8 cellular contexts compared by ENCODE assay signal in genomic region chr13:20525144-20525600, GRCh38. TPM values are rescaled to one million over a fixed set of nuclear protein-coding genes. Genes with fewer than 3 reads are reported as not detected.
DNase-seq lines count a peak whose midpoint lies in the region; ATAC-seq and TF ChIP-seq lines count a peak whose summit lies in the region.

No MANE protein-coding gene starts in this region.

- no peaks in the 10 kb centered on the region for H3K27me3 Mint-ChIP-seq in activated CD8-positive, alpha-beta T cell treated with anti-CD3 and anti-CD28 coated beads, Interleukin-2, amount 10 ng/mL, durations not matched to agents 7 days and 5 days (ENCODE audit: low read depth)
- H3K27me3 Mint-ChIP-seq in nephron (ENCODE audit: low read depth), result peaks cover 31% of the 10 kb centered on the region

- WGBS in upper lobe of left lung, 2 donors, result 3 to 20% methylated on average over 1 to 23 of the region's 37 CpGs

- H3K4me3 Mint-ChIP-seq in activated CD8-positive, alpha-beta T cell treated with anti-CD3 and anti-CD28 coated beads, Interleukin-2, amount 10 ng/mL, durations not matched to agents 7 days and 5 days, result peak overlapping the region; percentile 83
- peak overlapping the region; percentile 81 to 89 (median 88) for H3K4me3 Mint-ChIP-seq in nephron

- peak overlapping the region; percentile 64 for H3K27ac Mint-ChIP-seq in activated CD8-positive, alpha-beta T cell treated with anti-CD3 and anti-CD28 coated beads, Interleukin-2, amount 10 ng/mL, durations not matched to agents 7 days and 5 days
- H3K27ac Mint-ChIP-seq in nephron, result peak overlapping the region in 2 of 3 experiments; percentile 72 to 74

- CTCF ChIA-PET in activated CD8-positive, alpha-beta T cell treated with anti-CD3 and anti-CD28 coated beads, Interleukin-2, amount 10 ng/mL, durations not matched to agents 7 days and 5 days (lab: Charles Lee), result interaction anchor here (1.2 kb wide), 1 partner anchor 32 kb away, joined by 3 read pairs; no protein-coding TSS in a partner anchor

- ATAC-seq in GM19324 (IDR thresholded peaks at IDR 0.05; ENCODE audit: low FRiP score, unreplicated experiment) (peak; percentile 39), upper lobe of left lung (ENCODE audit: low FRiP score in 2 of 2) (peak; percentile 3 to 31)
- ATAC-seq in activated CD8-positive, alpha-beta T cell treated with anti-CD3 and anti-CD28 coated beads, Interleukin-2, amount 10 ng/mL, durations not matched to agents 7 days and 5 days, result peak; percentile 8

- peak overlapping the region; percentile 84 to 95 (median 90) for H3K27ac ChIP-seq in upper lobe of left lung

- H3K9me3 Mint-ChIP-seq in activated CD8-positive, alpha-beta T cell treated with anti-CD3 and anti-CD28 coated beads, Interleukin-2, amount 10 ng/mL, durations not matched to agents 7 days and 5 days (ENCODE audit: insufficient read depth), result no peaks in the 10 kb centered on the region
- no peaks in the 10 kb centered on the region for H3K9me3 Mint-ChIP-seq in nephron

- no peaks in the 10 kb centered on the region for H3K9me3 ChIP-seq in upper lobe of left lung

- no peak for TF ChIP-seq EP300 in upper lobe of left lung (IDR thresholded peaks at IDR 0.05)

- POLR2A ChIA-PET in activated CD8-positive, alpha-beta T cell treated with anti-CD3 and anti-CD28 coated beads, Interleukin-2, amount 10 ng/mL, durations not matched to agents 7 days and 5 days (lab: Charles Lee), result interaction anchor here (1.2 kb wide), 1 partner anchor 10 kb away, joined by 3 read pairs; no protein-coding TSS in a partner anchor

- peaks cover 24% of the 10 kb centered on the region for H3K4me1 Mint-ChIP-seq in activated CD8-positive, alpha-beta T cell treated with anti-CD3 and anti-CD28 coated beads, Interleukin-2, amount 10 ng/mL, durations not matched to agents 7 days and 5 days (ENCODE audit: low read depth)
- peaks cover 11% of the 10 kb centered on the region for H3K4me1 Mint-ChIP-seq in nephron

- H3K36me3 ChIP-seq in upper lobe of left lung, result no peaks in the 10 kb centered on the region

- H3K27me3 ChIP-seq in upper lobe of left lung, result no peaks in the 10 kb centered on the region

- H3K36me3 Mint-ChIP-seq in activated CD8-positive, alpha-beta T cell treated with anti-CD3 and anti-CD28 coated beads, Interleukin-2, amount 10 ng/mL, durations not matched to agents 7 days and 5 days (ENCODE audit: low read depth), result no peaks in the 10 kb centered on the region
- no peaks in the 10 kb centered on the region for H3K36me3 Mint-ChIP-seq in nephron (ENCODE audit: low read depth)

- peaks cover 8 to 18% (median 16%) of the 10 kb centered on the region in 4 donors for H3K4me1 ChIP-seq in upper lobe of left lung

- TF ChIP-seq CTCF in AG10803 (conservative IDR thresholded peaks at IDR 0.05; ENCODE audit: low read length) (no peak), foreskin fibroblast (IDR thresholded peaks at IDR 0.05; ENCODE audit: low read depth, low read length) (no peak), nephron (IDR thresholded peaks at IDR 0.05; ENCODE audit: unreplicated experiment in 3 of 3) (no peak), upper lobe of left lung (IDR thresholded peaks at IDR 0.05) (peak in 1 of 6 experiments; percentile 10)

- no peak for TF ChIP-seq POLR2A in upper lobe of left lung (IDR thresholded peaks at IDR 0.05)

- H3K4me3 ChIP-seq in AG10803 (ENCODE audit: low read length) (peak overlapping the region; percentile 82), foreskin fibroblast (ENCODE audit: low read depth in 1 of 2, low read length in 2 of 2) (peak overlapping the region; percentile 76 to 91), upper lobe of left lung (peak overlapping the region; percentile 69 to 96 (median 89))

- DNase-seq in AG10803 (ENCODE audit: low read depth) (no peak), HT-29 (ENCODE audit: low spot score) (peak; percentile 49), foreskin fibroblast (peak in 1 of 2 donors; percentile 47), upper lobe of left lung (peak in 1 of 2 donors; percentile 44), cortex of kidney (lab: John Stamatoyannopoulos, UW) (no peak)
- DNase-seq in activated CD8-positive, alpha-beta T cell treated with anti-CD3 and anti-CD28 coated beads, Interleukin-2, amount 10 ng/mL, durations not matched to agents 7 days and 5 days, result peak; percentile 39

RNA-seq across cellular contexts. Expression of gene CRYL1, which starts 0.5 kb away (rescaled TPM):
- total RNA-seq in HT-29 (2014; rRNA removed; shearing (Covaris generic)), result 10.2 and 11.1 TPM in 2 replicates
- 10 to 100 TPM; 11.5 to 13.2 TPM for total RNA-seq in activated CD8-positive, alpha-beta T cell treated with anti-CD3 and anti-CD28 coated beads, Interleukin-2, amount 10 ng/mL, durations not matched to agents 7 days and 5 days
- 10 to 100 TPM; 22.2 to 38.9 (median 28.7) TPM for total RNA-seq in upper lobe of left lung

RNA-seq across cellular contexts. Expression of gene IFT88, which starts 41.8 kb away (rescaled TPM):
- 7.4 and 9.6 TPM in 2 replicates for total RNA-seq in HT-29 (2014; rRNA removed; shearing (Covaris generic))
- total RNA-seq in activated CD8-positive, alpha-beta T cell treated with anti-CD3 and anti-CD28 coated beads, Interleukin-2, amount 10 ng/mL, durations not matched to agents 7 days and 5 days, result 1 to 10 TPM; 6.6 to 7.5 TPM
- total RNA-seq in upper lobe of left lung, result 10 to 100 TPM in 4 of 6 donors, 1 to 10 TPM in 2; 5.5 to 55.5 (median 15.5) TPM

Comparison
In these comparisons a context has a peak if more than half of its experiments do, and no peak if none do; other contexts are left out.
1. DNase-seq: peak in HT-29 (single experiment) and activated CD8-positive, alpha-beta T cell treated with anti-CD3 and anti-CD28 coated beads, Interleukin-2, amount 10 ng/mL, durations not matched to agents 7 days and 5 days (single experiment); none in AG10803 (single experiment) and cortex of kidney (single experiment).
2. Peak in every context shown above with its lines, with median percentiles within 50 percentile points of each other: H3K4me3 ChIP-seq and ATAC-seq.